31 cellular contexts compared by ENCODE assay signal in genomic region chr1:232682248-232682647, GRCh38. TPM values are rescaled to one million over a fixed set of nuclear protein-coding genes. Genes with fewer than 3 reads are reported as not detected.
DNase-seq lines count a peak whose midpoint lies in the region; ATAC-seq, FAIRE-seq and TF ChIP-seq lines count a peak whose summit lies in the region.
"Had no signal": no experiment of that assay in that cellular context is flagged by ENCODE, and none has a peak within 500 bp of the region (broad histone marks: within the 10 kb centered on the region; RNA-seq: fewer than 3 reads in every experiment).

No MANE protein-coding gene starts in this region.

- in situ Hi-C loops in K562 (cut with MboI): no loop called here

- CTCF ChIA-PET in K562 (lab: Yijun Ruan, JAX; ENCODE audit: low intra/inter-chr PET ratio): no interaction called here

- H3K79me2 ChIP-seq in K562 (ENCODE audit: control insufficient read depth, insufficient read depth, low read length): no peaks in the 10 kb centered on the region

- H3K9ac ChIP-seq in K562 (ENCODE audit: insufficient read depth in 1 of 2, low read depth in 2 of 2, low read length in 2 of 2): no peak overlapping the region
- H3K9ac ChIP-seq: BLaER1 treated with 17β-estradiol and CSF1 and Interleukin-3, amounts not matched to agents 10 nM and 100 nM had no signal

- H3K27me3 Mint-ChIP-seq in nephron progenitor cell (ENCODE audit: low read depth, poor library complexity): peaks cover 7% of the 10 kb centered on the region

- TF ChIP-seq EP300 in K562 (IDR thresholded peaks at IDR 0.05; ENCODE audit: low read length): no peak

- ATAC-seq in K562 (no peak), right lobe of liver (peak; percentile 89 to 98 (median 96)), HG03442 (IDR thresholded peaks at IDR 0.05; ENCODE audit: unreplicated experiment) (no peak)
- ATAC-seq in stimulated activated naive CD8-positive, alpha-beta T cell treated with anti-CD3 and anti-CD28 coated beads, Interleukin-15, Interleukin-2, amounts not matched to agents 100 U/mL and 50 U/mL, for 24 hours: no peak
- ATAC-seq: activated T-cell treated with anti-CD3 and anti-CD28 coated beads, Interleukin-2, amount 50 U/mL, for 72 hours; gastroesophageal sphincter; left cardiac atrium; naive thymus-derived CD4-positive, alpha-beta T cell; SK-N-SH treated with all-trans-retinoic acid at 6 μM for 48 hours had no signal

- H3K4me3 ChIP-seq in K562 (no peak overlapping the region), right lobe of liver (no peak overlapping the region)
- H3K4me3 ChIP-seq: BLaER1 treated with 17β-estradiol and CSF1 and Interleukin-3, amounts not matched to agents 10 nM and 100 nM; gastroesophageal sphincter; prostate gland; sigmoid colon; tibial artery had no signal

- H3K36me3 Mint-ChIP-seq in nephron progenitor cell (ENCODE audit: low read depth): no peaks in the 10 kb centered on the region
- H3K36me3 Mint-ChIP-seq: IgD-negative memory B cell; naive thymus-derived CD4-positive, alpha-beta T cell had no signal

- no peak overlapping the region for H3K4me2 ChIP-seq in K562 (ENCODE audit: insufficient read depth, low read length)
- H3K4me2 ChIP-seq: BLaER1 treated with 17β-estradiol and CSF1 and Interleukin-3, amounts not matched to agents 10 nM and 100 nM had no signal

- H4K20me1 ChIP-seq in K562 (replicated peaks; ENCODE audit: control insufficient read depth, insufficient read depth, low read length): no peaks in the 10 kb centered on the region
- H4K20me1 ChIP-seq: BLaER1 treated with 17β-estradiol and CSF1 and Interleukin-3, amounts not matched to agents 10 nM and 100 nM had no signal

- TF ChIP-seq CTCF in K562 (IDR thresholded peaks at IDR 0.05 in 2 of 3, conservative IDR thresholded peaks at IDR 0.05 in 1 of 3; ENCODE audit: insufficient read depth in 2 of 3, low read depth in 1 of 3, low read length in 3 of 3) (no peak), right lobe of liver (IDR thresholded peaks at IDR 0.05) (no peak), nephron progenitor cell (IDR thresholded peaks at IDR 0.05) (no peak)

- peaks cover 4% of the 10 kb centered on the region for H3K9me3 Mint-ChIP-seq in nephron progenitor cell
- H3K9me3 Mint-ChIP-seq: activated T-cell treated with anti-CD3 and anti-CD28 coated beads, Interleukin-2, amount 50 U/mL, for 72 hours; H9 had no signal

- no TSS peak for BruUV-seq in K562 (replicated peaks; lab: Mats Ljungman, UMichigan)

- H3K27me3 ChIP-seq in K562 (ENCODE audit: control insufficient read depth in 2 of 2, insufficient read depth in 2 of 2, low read length in 2 of 2): no peaks in the 10 kb centered on the region; a peak in 2 of 5 replicates
- H3K27me3 ChIP-seq in right lobe of liver: no peaks in the 10 kb centered on the region
- H3K27me3 ChIP-seq: BLaER1 treated with 17β-estradiol and CSF1 and Interleukin-3, amounts not matched to agents 10 nM and 100 nM; brain microvascular endothelial cell; gastroesophageal sphincter; sigmoid colon; tibial artery had no signal

- intact Hi-C loops in K562 (cut with micrococcal nuclease) (no loop called here), right lobe of liver (cut with DNase I) (no loop called here)

- no peak for FAIRE-seq in K562 (lab: Jason Lieb, UNC)
- FAIRE-seq: GM12892 had no signal

- 0% methylated on average over 4 of the region's 4 CpGs for WGBS in K562 (ENCODE audit: insufficient coverage, low coverage, missing lambda C conversion rate)
- WGBS in right lobe of liver (ENCODE audit: insufficient coverage, low coverage, low lambda C conversion rate, missing lambda C conversion rate): 18% methylated on average over 4 of the region's 4 CpGs

- H3K27ac Mint-ChIP-seq in nephron progenitor cell: no peak overlapping the region
- H3K27ac Mint-ChIP-seq: activated T-cell treated with anti-CD3 and anti-CD28 coated beads, Interleukin-2, amount 50 U/mL, for 72 hours; H9; IgD-negative memory B cell; naive thymus-derived CD4-positive, alpha-beta T cell had no signal

- POLR2A ChIA-PET in K562 (lab: Yijun Ruan, JAX): no interaction called here

- H3K9me3 ChIP-seq in K562 (replicated peaks; ENCODE audit: control insufficient read depth, insufficient read depth, low read depth, low read length) (no peaks in the 10 kb centered on the region), right lobe of liver (no peaks in the 10 kb centered on the region)
- H3K9me3 ChIP-seq: gastroesophageal sphincter, prostate gland, sigmoid colon, tibial artery had no signal

- no peak overlapping the region for H3K4me3 Mint-ChIP-seq in nephron progenitor cell
- H3K4me3 Mint-ChIP-seq: activated T-cell treated with anti-CD3 and anti-CD28 coated beads, Interleukin-2, amount 50 U/mL, for 72 hours; H9; IgD-negative memory B cell; naive thymus-derived CD4-positive, alpha-beta T cell had no signal

- no peaks in the 10 kb centered on the region for H3K36me3 ChIP-seq in K562 (ENCODE audit: control insufficient read depth, insufficient read depth, low read length)
- H3K36me3 ChIP-seq in right lobe of liver: no peaks in the 10 kb centered on the region
- H3K36me3 ChIP-seq: BLaER1 treated with 17β-estradiol and CSF1 and Interleukin-3, amounts not matched to agents 10 nM and 100 nM; brain microvascular endothelial cell; gastroesophageal sphincter; prostate gland; sigmoid colon; tibial artery had no signal

- H3K4me1 ChIP-seq in K562 (replicated peaks in 1 of 2; ENCODE audit: control insufficient read depth in 2 of 2, insufficient read depth in 2 of 2, low read length in 2 of 2) (no peaks in the 10 kb centered on the region), right lobe of liver (peaks cover 0 to 31% (median 2%) of the 10 kb centered on the region in 4 donors)
- H3K4me1 ChIP-seq: prostate gland, tibial artery had no signal

- H2AFZ ChIP-seq in K562 (ENCODE audit: low read depth, low read length): no peak overlapping the region

- DNase-seq in LoVo (ENCODE audit: low spot score) (peak; percentile 79), K562 (ENCODE audit: extremely low read depth in 1 of 4, low spot score in 3 of 4) (no peak), right lobe of liver (peak; percentile 75 to 84 (median 83)), nephron progenitor cell (no peak), globus pallidus (ENCODE audit: low spot score) (no peak)
- no peak for DNase-seq in stimulated activated naive CD8-positive, alpha-beta T cell treated with anti-CD3 and anti-CD28 coated beads, Interleukin-15, Interleukin-2, amounts not matched to agents 100 U/mL and 50 U/mL, for 24 hours
- DNase-seq: activated CD4-positive, alpha-beta T cell treated with anti-CD3 and anti-CD28 coated beads, Interleukin-2, amount 50 U/mL, for 48 hours; activated CD4-positive, CD25-positive, alpha-beta regulatory T cell treated with anti-CD3 and anti-CD28 coated beads, Interleukin-2, amount 50 U/mL, for 72 hours; activated T-cell treated with anti-CD3 and anti-CD28 coated beads, Interleukin-2, amount 50 U/mL, for 72 hours; brain microvascular endothelial cell; DMS53; H9; hippocampal formation; left cardiac atrium; naive thymus-derived CD4-positive, alpha-beta T cell; NCI-H1105; NCI-H2029 treated with DMSO at 0.1 percent for 48 hours; NCI-H526 treated with DMSO at 0.1 percent for 48 hours; Right ventricle myocardium superior; sigmoid colon; stimulated activated CD4-positive, alpha-beta T cell treated with anti-CD3 and anti-CD28 coated beads, Interleukin-4, amount 100 ng/mL, for 1 hour; T-helper 2 cell; tibial artery had no signal

- TF ChIP-seq POLR2A in K562 (conservative IDR thresholded peaks at IDR 0.05) (no peak), right lobe of liver (IDR thresholded peaks at IDR 0.05) (no peak)

- no peak for TF ChIP-seq RAD21 in K562 (CRISPR knock-in tag; conservative IDR thresholded peaks at IDR 0.05 in 1 of 2, IDR thresholded peaks at IDR 0.05 in 1 of 2)

- no peaks in the 10 kb centered on the region for H3K4me1 Mint-ChIP-seq in nephron progenitor cell
- H3K4me1 Mint-ChIP-seq: H9; IgD-negative memory B cell; naive thymus-derived CD4-positive, alpha-beta T cell had no signal

- H3K27ac ChIP-seq in K562 (ENCODE audit: extremely low read depth, low read depth, low read length) (no peak overlapping the region), right lobe of liver (peak overlapping the region in 2 of 3 donors; percentile 55 to 69)
- H3K27ac ChIP-seq: BLaER1 treated with 17β-estradiol and CSF1 and Interleukin-3, amounts not matched to agents 10 nM and 100 nM; brain microvascular endothelial cell; gastroesophageal sphincter; prostate gland; sigmoid colon; tibial artery had no signal

- H3K9me1 ChIP-seq in K562 (ENCODE audit: control insufficient read depth, insufficient read depth, low read length): no peaks in the 10 kb centered on the region

TF ChIP-seq in K562, 482 proteins besides CTCF, POLR2A, EP300 and RAD21:
- TF ChIP-seq RCOR1 (IDR thresholded peaks at IDR 0.05; ENCODE audit: borderline replicate concordance in 1 of 2, low read depth in 2 of 2, low read length in 2 of 2) (peak in 1 of 2 experiments; percentile 44; a peak in 1 of 4 replicates), FOXJ2 (tag; IDR thresholded peaks at IDR 0.05) (no peak), CBFA2T3 (IDR thresholded peaks at IDR 0.05) (peak; percentile 30)

RNA-seq across cellular contexts. Expression of gene SIPA1L2, which starts 52.3 kb away (rescaled TPM):
- total RNA-seq in K562 (2011; cell fraction: chromatin; rRNA removed; ENCODE audit: low replicate concordance): 0.09 TPM in 1 of 2 replicates, not detected in the other
- not detected in 2 replicates for total RNA-seq in K562 (2011; cell fraction: nucleolus; rRNA removed)
- not detected in 2 replicates for total RNA-seq in K562 (2011; cell fraction: nucleoplasm; rRNA removed)
- 0.09 and 0.12 TPM in 2 replicates for total RNA-seq in K562 (2014; rRNA removed)
- 0.03 and 0.04 TPM in 2 replicates for total RNA-seq in K562 (2014; rRNA removed; fragmentation: Illumina TruSeq; extraction: Trizol)
- total RNA-seq in K562 (2015; rRNA removed; fragmentation: Illumina TruSeq; extraction: Trizol): 0.04 TPM in 1 of 2 replicates, not detected in the other
- 0.07 and 0.22 TPM in 2 replicates for total RNA-seq in K562 (2021)
- not detected in 2 replicates for polyA plus RNA-seq in K562 (2011; rRNA removed)
- polyA plus RNA-seq in K562 (2011; cell fraction: cytosol; rRNA removed): 0.01 TPM in 1 of 2 replicates, not detected in the other
- not detected in 2 replicates for polyA plus RNA-seq in K562 (2011; cell fraction: nucleus; rRNA removed)
- 0.01 and 1.2 TPM in 2 replicates for polyA plus RNA-seq in K562 (2012)
- polyA plus RNA-seq in K562 (2014; fragmentation: Illumina TruSeq; extraction: Trizol): 0.04 TPM in 1 of 2 replicates, not detected in the other
- not detected for polyA plus RNA-seq in K562 (2014; fragmentation: Nextera tagmentation; extraction: Ambion mirVana)
- polyA plus RNA-seq in K562 (2014; rRNA removed): 0.01 TPM in 1 of 2 replicates, not detected in the other
- polyA minus RNA-seq in K562 (2011; rRNA and poly(A)+ RNA removed): not detected in 2 replicates
- not detected in 2 replicates for polyA minus RNA-seq in K562 (2011; cell fraction: cytosol; rRNA and poly(A)+ RNA removed)
- not detected in 2 replicates for polyA minus RNA-seq in K562 (2011; cell fraction: nucleus; rRNA and poly(A)+ RNA removed)
- 10 to 100 TPM in 4 of 6 experiments, 1 to 10 TPM in 2; 3.7 to 22.8 (median 10.7) TPM for total RNA-seq in right lobe of liver
- total RNA-seq: G401 had no signal
- polyA plus RNA-seq: IgD-negative memory B cell had no signal

Comparison
In these comparisons a context has a peak if more than half of its experiments do, and no peak if none do; other contexts are left out.
1. DNase-seq: peak in LoVo (single experiment) and right lobe of liver (3 of 3); none in K562 (0 of 4), nephron progenitor cell (single experiment), globus pallidus (single experiment) and stimulated activated naive CD8-positive, alpha-beta T cell treated with anti-CD3 and anti-CD28 coated beads, Interleukin-15, Interleukin-2, amounts not matched to agents 100 U/mL and 50 U/mL, for 24 hours (single experiment).
2. ATAC-seq: peak in right lobe of liver (4 of 4); none in K562 (single experiment), HG03442 (single experiment) and stimulated activated naive CD8-positive, alpha-beta T cell treated with anti-CD3 and anti-CD28 coated beads, Interleukin-15, Interleukin-2, amounts not matched to agents 100 U/mL and 50 U/mL, for 24 hours (single experiment).